ENCODE assay signal across 1 cellular context in genomic region chr9:126488881-126489404, GRCh38.
TF ChIP-seq lines count a peak whose summit lies in the region.

No MANE protein-coding gene starts in this region.

TF ChIP-seq in H1, 55 proteins besides CTCF, POLR2A, EP300 and RAD21:
- TF ChIP-seq SIX5 (IDR thresholded peaks at IDR 0.05; ENCODE audit: low read depth, low read length) (no peak), RNF2 (IDR thresholded peaks at IDR 0.05; ENCODE audit: borderline replicate concordance, low read depth, low read length, missing control alignments, poor library complexity, severe bottlenecking) (no peak), BCL11A (IDR thresholded peaks at IDR 0.05; ENCODE audit: low read depth in 2 of 2, low read length in 2 of 2) (no peak), SIN3A (conservative IDR thresholded peaks at IDR 0.05 in 1 of 2, IDR thresholded peaks at IDR 0.05 in 1 of 2; ENCODE audit: low read depth in 1 of 2, low read length in 2 of 2) (no peak), SAP30 (IDR thresholded peaks at IDR 0.05; ENCODE audit: insufficient read depth, insufficient replicate concordance, low read length) (no peak), TAF1 (IDR thresholded peaks at IDR 0.05; ENCODE audit: low read depth, low read length) (no peak), NRF1 (IDR thresholded peaks at IDR 0.05; ENCODE audit: low read depth, low read length) (no peak), SRF (IDR thresholded peaks at IDR 0.05; ENCODE audit: low read depth, low read length) (no peak), CEBPB (IDR thresholded peaks at IDR 0.05; ENCODE audit: low read depth, low read length) (no peak), MAFK (IDR thresholded peaks at IDR 0.05; ENCODE audit: low read depth, low read length) (no peak), YY1 (IDR thresholded peaks at IDR 0.05; ENCODE audit: low read depth, low read length) (no peak), HDAC2 (IDR thresholded peaks at IDR 0.05; ENCODE audit: borderline replicate concordance in 1 of 2, low read depth in 2 of 2, low read length in 2 of 2) (no peak), EZH2 (IDR thresholded peaks at IDR 0.05; ENCODE audit: low read depth, low read length, severe bottlenecking) (no peak), CHD1 (IDR thresholded peaks at IDR 0.05; ENCODE audit: low read depth, low read length) (no peak), MAX (IDR thresholded peaks at IDR 0.05) (no peak), SP2 (IDR thresholded peaks at IDR 0.05; ENCODE audit: low read length) (no peak), GTF2F1 (IDR thresholded peaks at IDR 0.05; ENCODE audit: borderline replicate concordance, low read depth, low read length) (no peak)
- TF ChIP-seq, protein P1, sequence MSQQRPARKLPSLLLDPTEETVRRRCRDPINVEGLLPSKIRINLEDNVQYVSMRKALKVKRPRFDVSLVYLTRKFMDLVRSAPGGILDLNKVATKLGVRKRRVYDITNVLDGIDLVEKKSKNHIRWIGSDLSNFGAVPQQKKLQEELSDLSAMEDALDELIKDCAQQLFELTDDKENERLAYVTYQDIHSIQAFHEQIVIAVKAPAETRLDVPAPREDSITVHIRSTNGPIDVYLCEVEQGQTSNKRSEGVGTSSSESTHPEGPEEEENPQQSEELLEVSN (IDR thresholded peaks at IDR 0.05), result no peak
